In genomic region chr10:78981257-78981969, GRCh38 we compare ENCODE assay signal across 11 cellular contexts.
A peak's percentile ranks its signal among the peaks of the same experiment; 100 is the strongest.
DNase-seq lines count a peak whose midpoint lies in the region; ATAC-seq and TF ChIP-seq lines count a peak whose summit lies in the region.
"Had no signal": no experiment of that assay in that cellular context is flagged by ENCODE, and none has a peak within 500 bp of the region (broad histone marks: within the 10 kb centered on the region; RNA-seq: fewer than 3 reads in every experiment).

No MANE protein-coding gene starts in this region.

- H3K4me2 ChIP-seq in BLaER1 treated with 17β-estradiol and CSF1 and Interleukin-3, amounts not matched to agents 10 nM and 100 nM = peak overlapping the region in 6 of 11 experiments; percentile 2 to 35 (median 11); a peak in 6 of 22 replicates

- peak; percentile 93 for ATAC-seq in GM18511 (IDR thresholded peaks at IDR 0.05; ENCODE audit: unreplicated experiment)
- peak; percentile 61 for ATAC-seq in HG02798 (IDR thresholded peaks at IDR 0.05; ENCODE audit: poor library complexity, unreplicated experiment)

- no TSS peak for BruUV-seq in Caco-2 (replicated peaks; lab: Mats Ljungman, UMichigan)

- H3K27me3 Mint-ChIP-seq in activated CD4-positive, alpha-beta memory T cell treated with anti-CD3 and anti-CD28 coated beads for 36 hours = no peaks in the 10 kb centered on the region
- no peaks in the 10 kb centered on the region for H3K27me3 Mint-ChIP-seq in Caco-2 (ENCODE audit: insufficient read depth, unreplicated experiment)

- no peak overlapping the region for H3K27ac Mint-ChIP-seq in activated CD4-positive, alpha-beta memory T cell treated with anti-CD3 and anti-CD28 coated beads for 36 hours
- H3K27ac Mint-ChIP-seq in Caco-2 (ENCODE audit: unreplicated experiment) = no peak overlapping the region

- H4K20me1 ChIP-seq in BLaER1 treated with 17β-estradiol and CSF1 and Interleukin-3, amounts not matched to agents 10 nM and 100 nM = peaks cover 0 to 7% (median 0%) of the 10 kb centered on the region in 11 experiments; a peak in 2 of 22 replicates

- H3K9ac ChIP-seq in BLaER1 treated with 17β-estradiol and CSF1 and Interleukin-3, amounts not matched to agents 10 nM and 100 nM = no peak overlapping the region

- peak; percentile 64 for DNase-seq in activated CD4-positive, alpha-beta memory T cell treated with anti-CD3 and anti-CD28 coated beads for 36 hours
- DNase-seq in NCI-H446 treated with DMSO at 0.1 percent for 48 hours (lab: John Stamatoyannopoulos, UW) (no peak), HuH-7.5 (ENCODE audit: low spot score) (no peak), hypothalamus (lab: John Stamatoyannopoulos, UW) (no peak), Caco-2 (no peak)
- DNase-seq: KG1; stimulated activated CD4-positive, alpha-beta T cell treated with anti-CD3 and anti-CD28 coated beads, Interleukin-2, amount 100 ng/mL, for 24 hours; uterus had no signal

- no peaks in the 10 kb centered on the region for H3K9me3 Mint-ChIP-seq in activated CD4-positive, alpha-beta memory T cell treated with anti-CD3 and anti-CD28 coated beads for 36 hours
- no peaks in the 10 kb centered on the region for H3K9me3 Mint-ChIP-seq in Caco-2 (ENCODE audit: unreplicated experiment)

- no peaks in the 10 kb centered on the region for H3K36me3 Mint-ChIP-seq in activated CD4-positive, alpha-beta memory T cell treated with anti-CD3 and anti-CD28 coated beads for 36 hours
- H3K36me3 Mint-ChIP-seq in Caco-2 (ENCODE audit: insufficient read depth, unreplicated experiment) = no peaks in the 10 kb centered on the region

- peaks cover 0 to 43% (median 14%) of the 10 kb centered on the region in 10 experiments; a peak in 15 of 20 replicates for H3K4me1 ChIP-seq in BLaER1 treated with 17β-estradiol and CSF1 and Interleukin-3, amounts not matched to agents 10 nM and 100 nM
- H3K4me1 ChIP-seq in Caco-2 = 0 out of 2 replicates have a peak, but pooled peaks cover 3% of the 10 kb centered on the region

- H3K4me3 ChIP-seq in BLaER1 treated with 17β-estradiol and CSF1 and Interleukin-3, amounts not matched to agents 10 nM and 100 nM = no peak overlapping the region
- H3K4me3 ChIP-seq in Caco-2 (ENCODE audit: low read depth, low read length) = no peak overlapping the region
- H3K4me3 ChIP-seq: uterus had no signal

- no peaks in the 10 kb centered on the region for H3K36me3 ChIP-seq in BLaER1 treated with 17β-estradiol and CSF1 and Interleukin-3, amounts not matched to agents 10 nM and 100 nM
- no peaks in the 10 kb centered on the region for H3K36me3 ChIP-seq in Caco-2 (ENCODE audit: control insufficient read depth, insufficient read depth, low read length)
- H3K36me3 ChIP-seq: uterus had no signal

- no peaks in the 10 kb centered on the region for H3K9me3 ChIP-seq in BLaER1 treated with 17β-estradiol and CSF1 and Interleukin-3, amounts not matched to agents 10 nM and 100 nM (replicated peaks in 1 of 11)
- no peaks in the 10 kb centered on the region for H3K9me3 ChIP-seq in Caco-2
- H3K9me3 ChIP-seq: uterus had no signal

- intact Hi-C loops in activated CD4-positive, alpha-beta memory T cell treated with anti-CD3 and anti-CD28 coated beads for 36 hours (cut with micrococcal nuclease) = no loop called here
- intact Hi-C loops in Caco-2 (cut with micrococcal nuclease; ENCODE audit: unreplicated experiment) = no loop called here

- POLR2A ChIA-PET in activated CD4-positive, alpha-beta memory T cell treated with anti-CD3 and anti-CD28 coated beads for 36 hours (lab: Charles Lee) = no interaction called here
- POLR2A ChIA-PET in Caco-2 (lab: Charles Lee) = no interaction called here

- TF ChIP-seq CTCF in Caco-2 (IDR thresholded peaks at IDR 0.05; ENCODE audit: insufficient read depth in 1 of 2, low read depth in 1 of 2, low read length in 1 of 2, severe bottlenecking in 1 of 2, unreplicated experiment in 1 of 2) = no peak

- H3K4me3 Mint-ChIP-seq in activated CD4-positive, alpha-beta memory T cell treated with anti-CD3 and anti-CD28 coated beads for 36 hours = no peak overlapping the region
- no peak overlapping the region for H3K4me3 Mint-ChIP-seq in Caco-2 (ENCODE audit: unreplicated experiment)

- peaks cover 0 to 15% (median 7%) of the 10 kb centered on the region in 11 experiments; a peak in 14 of 22 replicates for H3K27me3 ChIP-seq in BLaER1 treated with 17β-estradiol and CSF1 and Interleukin-3, amounts not matched to agents 10 nM and 100 nM
- H3K27me3 ChIP-seq in Caco-2 (replicated peaks; ENCODE audit: control insufficient read depth, insufficient read depth, low read length) = no peaks in the 10 kb centered on the region
- H3K27me3 ChIP-seq: uterus had no signal

- CTCF ChIA-PET in activated CD4-positive, alpha-beta memory T cell treated with anti-CD3 and anti-CD28 coated beads for 36 hours (lab: Charles Lee) = no interaction called here
- CTCF ChIA-PET in Caco-2 (lab: Charles Lee) = no interaction called here

- H3K4me1 Mint-ChIP-seq in activated CD4-positive, alpha-beta memory T cell treated with anti-CD3 and anti-CD28 coated beads for 36 hours (ENCODE audit: low read depth) = peaks cover 8% of the 10 kb centered on the region
- H3K4me1 Mint-ChIP-seq in Caco-2 (ENCODE audit: low read depth, unreplicated experiment) = peaks cover 17% of the 10 kb centered on the region

- no peak overlapping the region for H3K27ac ChIP-seq in BLaER1 treated with 17β-estradiol and CSF1 and Interleukin-3, amounts not matched to agents 10 nM and 100 nM
- H3K27ac ChIP-seq: uterus had no signal
